Comparison of ENCODE assay signal across 1 cellular context in the genomic region with DNA sequence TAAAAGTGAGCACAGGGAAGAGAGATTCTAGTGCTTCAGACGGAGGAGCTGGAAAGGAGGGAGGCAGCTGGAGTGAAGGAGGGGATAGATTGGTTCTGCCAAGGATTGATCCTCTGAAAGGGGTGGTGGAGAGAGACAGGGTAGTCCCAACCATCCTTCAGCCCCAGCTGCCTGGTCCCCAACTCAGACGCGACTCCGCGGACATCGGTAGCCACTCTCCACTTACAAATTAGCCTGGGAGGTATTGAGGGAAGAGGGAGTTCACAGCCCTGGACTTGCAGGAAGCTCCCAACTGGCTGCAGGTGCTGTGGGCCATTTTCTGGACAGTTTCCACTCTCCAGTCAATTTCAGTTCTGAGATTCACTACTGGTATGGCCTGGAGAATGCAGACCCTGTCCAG.
TF ChIP-seq lines count a peak whose summit lies in the region.

No MANE protein-coding gene starts in this region.

TF ChIP-seq in H1, 55 proteins besides CTCF, POLR2A, EP300 and RAD21:
- TF ChIP-seq RFX5 (IDR thresholded peaks at IDR 0.05; ENCODE audit: borderline replicate concordance, low read depth, low read length): no peak
- TF ChIP-seq TAF1 (IDR thresholded peaks at IDR 0.05; ENCODE audit: low read depth, low read length): no peak
- TF ChIP-seq BRCA1 (IDR thresholded peaks at IDR 0.05; ENCODE audit: low read depth, low read length): no peak
- no peak for TF ChIP-seq EZH2 (IDR thresholded peaks at IDR 0.05; ENCODE audit: low read depth, low read length, severe bottlenecking)
- no peak for TF ChIP-seq BCL11A (IDR thresholded peaks at IDR 0.05; ENCODE audit: low read depth in 2 of 2, low read length in 2 of 2)
- TF ChIP-seq, protein P1, sequence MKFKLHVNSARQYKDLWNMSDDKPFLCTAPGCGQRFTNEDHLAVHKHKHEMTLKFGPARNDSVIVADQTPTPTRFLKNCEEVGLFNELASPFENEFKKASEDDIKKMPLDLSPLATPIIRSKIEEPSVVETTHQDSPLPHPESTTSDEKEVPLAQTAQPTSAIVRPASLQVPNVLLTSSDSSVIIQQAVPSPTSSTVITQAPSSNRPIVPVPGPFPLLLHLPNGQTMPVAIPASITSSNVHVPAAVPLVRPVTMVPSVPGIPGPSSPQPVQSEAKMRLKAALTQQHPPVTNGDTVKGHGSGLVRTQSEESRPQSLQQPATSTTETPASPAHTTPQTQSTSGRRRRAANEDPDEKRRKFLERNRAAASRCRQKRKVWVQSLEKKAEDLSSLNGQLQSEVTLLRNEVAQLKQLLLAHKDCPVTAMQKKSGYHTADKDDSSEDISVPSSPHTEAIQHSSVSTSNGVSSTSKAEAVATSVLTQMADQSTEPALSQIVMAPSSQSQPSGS (IDR thresholded peaks at IDR 0.05; ENCODE audit: low read length): no peak
- TF ChIP-seq YY1 (IDR thresholded peaks at IDR 0.05; ENCODE audit: low read depth, low read length): no peak
- TF ChIP-seq BACH1 (IDR thresholded peaks at IDR 0.05; ENCODE audit: low read length): no peak
TF ChIP-seq in H1: peak in this region for 0.
